ENCODE assay signal across 14 cellular contexts in genomic region chr10:77287647-77288120, GRCh38.
A peak's percentile ranks its signal among the peaks of the same experiment; 100 is the strongest.
DNase-seq lines count a peak whose midpoint lies in the region; ATAC-seq, FAIRE-seq and TF ChIP-seq lines count a peak whose summit lies in the region.
"Had no signal": no experiment of that assay in that cellular context is flagged by ENCODE, and none has a peak within 500 bp of the region (broad histone marks: within the 10 kb centered on the region; RNA-seq: fewer than 3 reads in every experiment).

No MANE protein-coding gene starts in this region.

- peak overlapping the region in 1 of 4 donors; percentile 42 for H3K27ac ChIP-seq in pancreas
- no peak overlapping the region for H3K27ac ChIP-seq in substantia nigra (ENCODE audit: low read depth, low read length, poor library complexity, severe bottlenecking)
- H3K27ac ChIP-seq: upper lobe of left lung had no signal

- 8 to 15% methylated on average over 2 of the region's 2 CpGs for WGBS in pancreas, 2 donors

- H3K9me3 ChIP-seq in endocrine pancreas (ENCODE audit: control insufficient read depth, low read length) (no peaks in the 10 kb centered on the region), pancreas (no peaks in the 10 kb centered on the region)
- H3K9me3 ChIP-seq: upper lobe of left lung had no signal

- no peaks in the 10 kb centered on the region for H3K27me3 ChIP-seq in endocrine pancreas (ENCODE audit: control insufficient read depth, insufficient read depth, low read length)
- no peaks in the 10 kb centered on the region for H3K27me3 ChIP-seq in pancreas
- H3K27me3 ChIP-seq: upper lobe of left lung had no signal

- no peak overlapping the region for H3K9ac ChIP-seq in endocrine pancreas (ENCODE audit: control insufficient read depth, insufficient read depth, low read length)

- ATAC-seq in pancreas (peak; percentile 62 to 88 (median 85)), HG02970 (IDR thresholded peaks at IDR 0.05; ENCODE audit: low FRiP score, unreplicated experiment) (no peak)
- ATAC-seq: K562 had no signal

- H3K4me1 ChIP-seq in endocrine pancreas (ENCODE audit: control insufficient read depth, insufficient read depth, low read length) (peaks cover 21% of the 10 kb centered on the region), pancreas (peaks cover 19 to 25% (median 20%) of the 10 kb centered on the region in 3 donors)
- H3K4me1 ChIP-seq: upper lobe of left lung had no signal

- H3K4me3 ChIP-seq in endocrine pancreas (ENCODE audit: control insufficient read depth, insufficient read depth, low read length) (peak overlapping the region; percentile 1), pancreas (no peak overlapping the region)
- H3K4me3 ChIP-seq: K562, upper lobe of left lung had no signal

- DNase-seq in DMS 273 treated with DMSO at 0.1 percent for 48 hours (lab: John Stamatoyannopoulos, UW) (peak; percentile 33), NCI-H146 treated with DMSO at 0.1 percent for 48 hours (lab: John Stamatoyannopoulos, UW; ENCODE audit: unreplicated experiment) (peak; percentile 81), pancreas (peak in 3 of 6 donors; percentile 27 to 45 (median 34)), activated T-cell treated with anti-CD3 and anti-CD28 coated beads for 4 hours (no peak), substantia nigra (lab: John Stamatoyannopoulos, UW) (no peak), head of caudate nucleus (no peak)
- DNase-seq: activated CD4-positive, alpha-beta T cell treated with anti-CD3 and anti-CD28 coated beads, Interleukin-2, amount 50 U/mL, for 4 hours; activated naive CD4-positive, alpha-beta T cell; T-helper 1 cell; upper lobe of left lung had no signal

- no peak for FAIRE-seq in pancreas (lab: Jason Lieb, UNC)
- FAIRE-seq: colon, K562 had no signal

- no peaks in the 10 kb centered on the region for H3K36me3 ChIP-seq in endocrine pancreas (ENCODE audit: control insufficient read depth, insufficient read depth, low read length)
- no peaks in the 10 kb centered on the region for H3K36me3 ChIP-seq in pancreas
- H3K36me3 ChIP-seq: upper lobe of left lung had no signal

- intact Hi-C loops in pancreas (cut with DNase I) (no loop called here), head of caudate nucleus (cut with DNase I) (no loop called here)

- TF ChIP-seq CTCF in pancreas (IDR thresholded peaks at IDR 0.05), result no peak

Comparison
In these comparisons a context has a peak if more than half of its experiments do, and no peak if none do; other contexts are left out.
1. DNase-seq: peak in DMS 273 treated with DMSO at 0.1 percent for 48 hours (single experiment) and NCI-H146 treated with DMSO at 0.1 percent for 48 hours (single experiment); none in activated T-cell treated with anti-CD3 and anti-CD28 coated beads for 4 hours (single experiment), substantia nigra (0 of 49) and head of caudate nucleus (0 of 42).